ENCODE assay signal across 9 cellular contexts in genomic region chr6:148947621-148948444, GRCh38.
A peak's percentile ranks its signal among the peaks of the same experiment; 100 is the strongest.
DNase-seq lines count a peak whose midpoint lies in the region; ATAC-seq and TF ChIP-seq lines count a peak whose summit lies in the region.
"Had no signal": no experiment of that assay in that cellular context is flagged by ENCODE, and none has a peak within 500 bp of the region (broad histone marks: within the 10 kb centered on the region; RNA-seq: fewer than 3 reads in every experiment).

No MANE protein-coding gene starts in this region.

- ATAC-seq in activated naive CD4-positive, alpha-beta T cell treated with anti-CD3 and anti-CD28 coated beads, Interleukin-2, amount 50 U/mL, for 72 hours = peak; percentile 71 to 80
- ATAC-seq in heart left ventricle (peak; percentile 72 to 94 (median 90)), aorta (ENCODE audit: low FRiP score) (peak; percentile 94)

- no peak for TF ChIP-seq POLR2A in heart left ventricle (IDR thresholded peaks at IDR 0.05)
- TF ChIP-seq POLR2A in prostate gland (IDR thresholded peaks at IDR 0.05) = no peak

- H3F3A ChIP-seq in GM23248 (ENCODE audit: insufficient read depth) (peaks cover 28% of the 10 kb centered on the region), SK-N-SH (replicated peaks; ENCODE audit: insufficient read depth) (peaks cover 3% of the 10 kb centered on the region)

- H3K36me3 Mint-ChIP-seq in activated naive CD4-positive, alpha-beta T cell treated with anti-CD3 and anti-CD28 coated beads, Interleukin-2, amount 50 U/mL, for 72 hours = no peaks in the 10 kb centered on the region

- WGBS in GM23248 (ENCODE audit: low coverage in 1 of 2, low lambda C conversion rate in 2 of 2, missing lambda C conversion rate in 2 of 2), 2 experiments = 22 to 24% methylated on average over 12 of the region's 12 CpGs
- WGBS in SK-N-SH (ENCODE audit: low lambda C conversion rate) = 11% methylated on average over 12 of the region's 12 CpGs
- 35 to 39% (median 37%) methylated on average over 12 of the region's 12 CpGs for WGBS in heart left ventricle, 4 donors
- 28% methylated on average over 12 of the region's 12 CpGs for WGBS in prostate gland
- WGBS in aorta, 2 donors = 19 to 20% methylated on average over 12 of the region's 12 CpGs

- no peak for TF ChIP-seq EP300 in SK-N-SH (IDR thresholded peaks at IDR 0.05; ENCODE audit: borderline replicate concordance in 1 of 2, low read depth in 1 of 2, low read length in 1 of 2)

- POLR2A ChIA-PET in SK-N-SH (lab: Yijun Ruan, JAX) = no interaction called here

- DNase-seq in DMS153 (lab: John Stamatoyannopoulos, UW) (peak; percentile 38), GM23248 (peak; percentile 81), MV-4-11 (lab: John Stamatoyannopoulos, UW) (peak; percentile 53), SK-N-SH (peak; percentile 66), heart left ventricle (peak; percentile 76 to 84 (median 81)), prostate gland (ENCODE audit: low spot score) (peak; percentile 84), aorta (peak; percentile 88 to 92)
- peak in 1 of 2 donors; percentile 86 for DNase-seq in activated naive CD4-positive, alpha-beta T cell treated with anti-CD3 and anti-CD28 coated beads, Interleukin-2, amount 50 U/mL, for 72 hours (ENCODE audit: low spot score in 2 of 2)

- H3K9me3 Mint-ChIP-seq in activated naive CD4-positive, alpha-beta T cell treated with anti-CD3 and anti-CD28 coated beads, Interleukin-2, amount 50 U/mL, for 72 hours = no peaks in the 10 kb centered on the region

- H3K27me3 ChIP-seq in GM23248 (replicated peaks; ENCODE audit: insufficient read depth) = no peaks in the 10 kb centered on the region
- H3K27me3 ChIP-seq in SK-N-SH (ENCODE audit: insufficient read depth) = no peaks in the 10 kb centered on the region
- no peaks in the 10 kb centered on the region for H3K27me3 ChIP-seq in heart left ventricle
- no peaks in the 10 kb centered on the region for H3K27me3 ChIP-seq in prostate gland (replicated peaks; ENCODE audit: insufficient read depth)
- H3K27me3 ChIP-seq in aorta (ENCODE audit: control insufficient read depth in 1 of 2, insufficient read depth in 2 of 2, low read length in 1 of 2) = no peaks in the 10 kb centered on the region

- H3K9me2 ChIP-seq in GM23248 (ENCODE audit: insufficient read depth) (no peaks in the 10 kb centered on the region), SK-N-SH (no peaks in the 10 kb centered on the region)

- TF ChIP-seq CTCF in SK-N-SH (IDR thresholded peaks at IDR 0.05) = peak; percentile 82
- peak; percentile 72 to 93 (median 89) for TF ChIP-seq CTCF in heart left ventricle (IDR thresholded peaks at IDR 0.05)
- peak; percentile 67 to 87 (median 84) for TF ChIP-seq CTCF in prostate gland (IDR thresholded peaks at IDR 0.05)

- H3K27ac ChIP-seq in GM23248 (no peak overlapping the region), SK-N-SH (ENCODE audit: low read depth in 2 of 2, low read length in 1 of 2) (no peak overlapping the region), heart left ventricle (no peak overlapping the region), prostate gland (no peak overlapping the region), aorta (ENCODE audit: low read depth in 1 of 2, low read length in 2 of 2) (no peak overlapping the region)
- H3K27ac ChIP-seq: epithelial cell of prostate had no signal

- CTCF ChIA-PET in SK-N-SH (lab: Yijun Ruan, JAX) = interaction anchor here (0.6 to 1.8 kb wide), 13 partner anchors 9 to 570 kb away, joined by 3 to 8 read pairs (median 3); no protein-coding TSS in a partner anchor

- H2AFZ ChIP-seq in GM23248 (no peak overlapping the region), SK-N-SH (ENCODE audit: low read depth) (no peak overlapping the region)

- in situ Hi-C loops in GM23248 (cut with MboI) = loop anchor here (10.0 kb wide), 1 partner anchor 203 kb away; the partner anchor contains the start of gene UST

- H4K20me1 ChIP-seq in GM23248 (ENCODE audit: insufficient read depth) = no peaks in the 10 kb centered on the region
- no peaks in the 10 kb centered on the region for H4K20me1 ChIP-seq in SK-N-SH (ENCODE audit: insufficient read depth)

- intact Hi-C loops in heart left ventricle (cut with DNase I) = loop anchor here (1.0 to 5.0 kb wide), 9 partner anchors 199 to 386 kb away; partner anchors contain the start of gene UST (in 5 of the 10)
- intact Hi-C loops in prostate gland (cut with DNase I) = loop anchor here (2.0 to 5.0 kb wide), 2 partner anchors 79 to 197 kb away; no protein-coding TSS in a partner anchor
- intact Hi-C loops in aorta (cut with DNase I) = loop anchor here (2.0 to 5.0 kb wide), 3 partner anchors 201 to 371 kb away; partner anchors contain the start of gene UST (in 2 of the 2)

- H3K9me3 ChIP-seq in GM23248 (ENCODE audit: low read depth) = no peaks in the 10 kb centered on the region
- no peaks in the 10 kb centered on the region for H3K9me3 ChIP-seq in SK-N-SH
- H3K9me3 ChIP-seq in heart left ventricle = no peaks in the 10 kb centered on the region
- no peaks in the 10 kb centered on the region for H3K9me3 ChIP-seq in prostate gland
- H3K9me3 ChIP-seq in aorta (ENCODE audit: control insufficient read depth, low read length) = no peaks in the 10 kb centered on the region

- H3K36me3 ChIP-seq in GM23248 (ENCODE audit: low read depth) (no peaks in the 10 kb centered on the region), SK-N-SH (replicated peaks in 1 of 2; ENCODE audit: control insufficient read depth in 1 of 2, insufficient read depth in 2 of 2, low read length in 1 of 2) (no peaks in the 10 kb centered on the region), heart left ventricle (no peaks in the 10 kb centered on the region), prostate gland (no peaks in the 10 kb centered on the region), aorta (ENCODE audit: control insufficient read depth in 1 of 2, insufficient read depth in 2 of 2, low read length in 1 of 2) (no peaks in the 10 kb centered on the region)

- H3K9ac ChIP-seq in GM23248 (no peak overlapping the region), SK-N-SH (no peak overlapping the region)

- TF ChIP-seq RAD21 in SK-N-SH (IDR thresholded peaks at IDR 0.05; ENCODE audit: low read length) = peak; percentile 64

- H3K27ac Mint-ChIP-seq in activated naive CD4-positive, alpha-beta T cell treated with anti-CD3 and anti-CD28 coated beads, Interleukin-2, amount 50 U/mL, for 72 hours = no peak overlapping the region

- H3K4me2 ChIP-seq in GM23248 (ENCODE audit: unreplicated experiment) (no peak overlapping the region), SK-N-SH (no peak overlapping the region)

- H3K4me3 ChIP-seq in GM23248 (no peak overlapping the region), SK-N-SH (ENCODE audit: low read depth in 2 of 2, low read length in 1 of 2) (peak overlapping the region in 1 of 2 experiments; percentile 39; a peak in 1 of 4 replicates), heart left ventricle (no peak overlapping the region), prostate gland (no peak overlapping the region), aorta (ENCODE audit: low read length in 2 of 2) (no peak overlapping the region)

- H3K79me2 ChIP-seq in GM23248 (ENCODE audit: insufficient read depth) (no peaks in the 10 kb centered on the region), SK-N-SH (ENCODE audit: insufficient read depth) (no peaks in the 10 kb centered on the region)

- peaks cover 48% of the 10 kb centered on the region for H3K4me1 ChIP-seq in GM23248 (ENCODE audit: insufficient read depth)
- H3K4me1 ChIP-seq in SK-N-SH (ENCODE audit: control insufficient read depth in 1 of 2, insufficient read depth in 2 of 2, low read depth in 1 of 2, low read length in 1 of 2) = no peaks in the 10 kb centered on the region
- H3K4me1 ChIP-seq in heart left ventricle = peaks cover 0 to 12% (median 0%) of the 10 kb centered on the region in 12 donors
- H3K4me1 ChIP-seq in prostate gland (replicated peaks) = no peaks in the 10 kb centered on the region
- H3K4me1 ChIP-seq in aorta (ENCODE audit: control insufficient read depth in 1 of 2, insufficient read depth in 2 of 2, low read length in 2 of 2) = peaks cover 0 to 3% of the 10 kb centered on the region in 2 donors

TF ChIP-seq in SK-N-SH, 30 proteins besides CTCF, POLR2A, EP300 and RAD21:
- TF ChIP-seq SMC3 (IDR thresholded peaks at IDR 0.05; ENCODE audit: low read depth, low read length) = peak; percentile 85
- no peak for TF ChIP-seq PBX3 (IDR thresholded peaks at IDR 0.05)
